31 cellular contexts compared by ENCODE assay signal in the genomic region with DNA sequence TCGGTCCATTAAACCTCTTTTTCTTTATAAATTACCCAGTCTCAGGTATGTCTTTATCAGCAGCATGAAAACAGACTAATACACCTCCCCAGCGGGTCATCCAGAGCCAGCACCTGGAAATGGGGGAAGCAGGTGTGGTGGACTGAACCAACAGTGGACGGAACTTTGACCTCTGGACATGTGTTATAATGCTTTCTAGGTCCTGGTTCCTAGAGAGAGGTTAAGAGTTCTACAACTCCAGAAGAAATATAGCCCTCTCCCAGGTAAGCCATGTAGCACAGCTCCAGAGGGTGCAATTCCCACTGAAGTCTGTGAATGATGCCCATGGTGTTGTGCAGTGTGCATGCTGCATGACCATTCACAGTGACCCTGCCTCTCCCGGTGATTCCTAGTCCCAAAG.
"Had no signal": no experiment of that assay in that cellular context is flagged by ENCODE, and none has a peak within 500 bp of the region (broad histone marks: within the 10 kb centered on the region; RNA-seq: fewer than 3 reads in every experiment).

No MANE protein-coding gene starts in this region.

- H3K9me3 Mint-ChIP-seq: neural progenitor cell; stimulated activated memory B cell treated with anti-CD40 and anti-IgM and Interleukin-4, amounts not matched to agents 10 μg/mL and 1 μg/mL and 100 μg/mL, for 72 hours had no signal

- H3K36me3 ChIP-seq: neural progenitor cell, ovary, spleen, suprapubic skin, tibial nerve, upper lobe of left lung, vagina had no signal

- H3K4me3 Mint-ChIP-seq: naive thymus-derived CD4-positive, alpha-beta T cell; nephron; neural progenitor cell; stimulated activated memory B cell treated with anti-CD40 and anti-IgM and Interleukin-4, amounts not matched to agents 10 μg/mL and 1 μg/mL and 100 μg/mL, for 72 hours had no signal

- ATAC-seq: naive thymus-derived CD4-positive, alpha-beta T cell; psoas muscle; right cardiac atrium; sciatic nerve; stimulated activated memory B cell treated with anti-CD40 and anti-IgM and Interleukin-4, amounts not matched to agents 10 μg/mL and 1 μg/mL and 100 μg/mL, for 72 hours; stimulated activated naive CD8-positive, alpha-beta T cell treated with anti-CD3 and anti-CD28 coated beads, Interleukin-15, amount 100 ng/mL, for 72 hours; stimulated activated naive CD8-positive, alpha-beta T cell treated with anti-CD3 and anti-CD28 coated beads, Interleukin-15, Interleukin-2, amounts not matched to agents 100 U/mL and 50 U/mL, for 24 hours had no signal

- H3K9me3 ChIP-seq: ovary, psoas muscle, spleen, suprapubic skin, testis, tibial nerve, upper lobe of left lung, vagina had no signal

- H3K4me3 ChIP-seq: neural progenitor cell, ovary, psoas muscle, skin epidermis, smooth muscle cell, spleen, suprapubic skin, testis, tibial nerve, upper lobe of left lung, vagina had no signal

- H3K4me1 ChIP-seq: neural progenitor cell, parathyroid adenoma, psoas muscle, testis, tibial nerve had no signal

- FAIRE-seq: urothelium cell line had no signal

- H3K27me3 ChIP-seq: neural progenitor cell, ovary, spleen, suprapubic skin, testis, tibial nerve, upper lobe of left lung, vagina had no signal

- H3K27me3 Mint-ChIP-seq: naive thymus-derived CD4-positive, alpha-beta T cell; progenitor cell of endocrine pancreas; stimulated activated naive CD8-positive, alpha-beta T cell treated with anti-CD3 and anti-CD28 coated beads, Interleukin-15, amount 100 ng/mL, for 72 hours had no signal

- H3K4me2 ChIP-seq: neural progenitor cell, smooth muscle cell had no signal

- H3K79me2 ChIP-seq: parathyroid adenoma had no signal

- H2AFZ ChIP-seq: neural progenitor cell, parathyroid adenoma had no signal

- H3K27ac Mint-ChIP-seq: nephron; neural progenitor cell; progenitor cell of endocrine pancreas; stimulated activated memory B cell treated with anti-CD40 and anti-IgM and Interleukin-4, amounts not matched to agents 10 μg/mL and 1 μg/mL and 100 μg/mL, for 72 hours; stimulated activated naive CD8-positive, alpha-beta T cell treated with anti-CD3 and anti-CD28 coated beads, Interleukin-15, amount 100 ng/mL, for 72 hours had no signal

- H3K27ac ChIP-seq: neural progenitor cell, ovary, parathyroid adenoma, psoas muscle, skin epidermis, spleen, suprapubic skin, testis, tibial nerve, upper lobe of left lung, vagina had no signal

- H3K9ac ChIP-seq: neural progenitor cell, parathyroid adenoma had no signal

- H3K36me3 Mint-ChIP-seq: neural progenitor cell; stimulated activated memory B cell treated with anti-CD40 and anti-IgM and Interleukin-4, amounts not matched to agents 10 μg/mL and 1 μg/mL and 100 μg/mL, for 72 hours had no signal

- H3K4me1 Mint-ChIP-seq: neural progenitor cell had no signal

- DNase-seq: naive thymus-derived CD4-positive, alpha-beta T cell; occipital lobe; ovary; posterior cingulate gyrus; psoas muscle; right cardiac atrium; spleen; stimulated activated CD4-positive, alpha-beta T cell treated with anti-CD3 and anti-CD28 coated beads, Interleukin-12 subunit alpha, Interleukin-12 subunit beta, amount 100 ng/mL, for 4 hours; stimulated activated CD4-positive, alpha-beta T cell treated with anti-CD3 and anti-CD28 coated beads, Interleukin-1b, Interleukin-23, amount 100 ng/mL, for 48 hours; stimulated activated CD4-positive, alpha-beta T cell treated with anti-CD3 and anti-CD28 coated beads, Interleukin-4, amount 100 ng/mL, for 1 hour; stimulated activated CD4-positive, alpha-beta T cell treated with anti-CD3 and anti-CD28 coated beads, Interleukin-4, amount 100 ng/mL, for 4 hours; stimulated activated CD8-positive, alpha-beta memory T cell treated with anti-CD3 and anti-CD28 coated beads, Interleukin-4, amount 100 ng/mL, for 48 hours; stimulated activated naive CD4-positive, alpha-beta T cell; stimulated activated naive CD8-positive, alpha-beta T cell treated with anti-CD3 and anti-CD28 coated beads, Interleukin-15, amount 100 ng/mL, for 72 hours; stimulated activated naive CD8-positive, alpha-beta T cell treated with anti-CD3 and anti-CD28 coated beads, Interleukin-15, Interleukin-2, amounts not matched to agents 100 U/mL and 50 U/mL, for 24 hours; substantia nigra; testis; trophoblast cell; upper lobe of left lung had no signal
